ENCODE assay signal across 21 cellular contexts in genomic region chr2:88296209-88296608, GRCh38.
A peak's percentile ranks its signal among the peaks of the same experiment; 100 is the strongest.
DNase-seq lines count a peak whose midpoint lies in the region; ATAC-seq and TF ChIP-seq lines count a peak whose summit lies in the region.
"Had no signal": no experiment of that assay in that cellular context is flagged by ENCODE, and none has a peak within 500 bp of the region (broad histone marks: within the 10 kb centered on the region; RNA-seq: fewer than 3 reads in every experiment).

No MANE protein-coding gene starts in this region.

- H3K9me3 Mint-ChIP-seq in progenitor cell of endocrine pancreas (ENCODE audit: low read depth) (peaks cover 9% of the 10 kb centered on the region), T-cell (no peaks in the 10 kb centered on the region)
- H3K9me3 Mint-ChIP-seq: T-helper 1 cell treated with Interleukin-12 subunit alpha and Interleukin-12 subunit beta and Interleukin-4 antibody, amounts not matched to agents 30 μg/mL and 1 μg/mL, for 36 hours had no signal

- DNase-seq in progenitor cell of endocrine pancreas (ENCODE audit: low spot score, unreplicated experiment) = no peak
- no peak for DNase-seq in SIG-M5 treated with dmso at 0.1 percent for 504 hours (lab: John Stamatoyannopoulos, UW; ENCODE audit: unreplicated experiment)
- DNase-seq in germinal center (ENCODE audit: low spot score) = no peak
- no peak for DNase-seq in T-cell
- no peak for DNase-seq in GM19238 (ENCODE audit: insufficient read length, low spot score)
- DNase-seq: BE2C, DMS53, EL, GF-D8, KBM-7, NCI-H1092 treated with DMSO at 0.1 percent for 48 hours, NCI-H146, NCI-H2029 treated with DMSO at 0.1 percent for 48 hours, NCI-H226, NCI-H510A treated with DMSO at 0.1 percent for 48 hours, NCI-H774 had no signal

- CTCF ChIA-PET in T-cell (lab: Charles Lee) = no interaction called here

- H3K27me3 Mint-ChIP-seq in progenitor cell of endocrine pancreas = peaks cover 9% of the 10 kb centered on the region
- peaks cover 4 to 5% of the 10 kb centered on the region in 2 donors for H3K27me3 Mint-ChIP-seq in T-cell

- ATAC-seq in GM18867 (IDR thresholded peaks at IDR 0.05; ENCODE audit: unreplicated experiment) (peak; percentile 92), GM21619 (IDR thresholded peaks at IDR 0.05; ENCODE audit: unreplicated experiment) (peak; percentile 51), HG03432 (IDR thresholded peaks at IDR 0.05; ENCODE audit: unreplicated experiment) (peak; percentile 71), T-cell (replicated peaks in 1 of 4) (no peak)
- ATAC-seq: Right ventricle myocardium inferior had no signal

- no peak for TF ChIP-seq CTCF in progenitor cell of endocrine pancreas (IDR thresholded peaks at IDR 0.05; ENCODE audit: unreplicated experiment)

- H3K27ac Mint-ChIP-seq in progenitor cell of endocrine pancreas = peak overlapping the region; percentile 27
- no peak overlapping the region for H3K27ac Mint-ChIP-seq in T-cell
- H3K27ac Mint-ChIP-seq: T-helper 1 cell treated with Interleukin-12 subunit alpha and Interleukin-12 subunit beta and Interleukin-4 antibody, amounts not matched to agents 30 μg/mL and 1 μg/mL, for 36 hours had no signal

- no peak overlapping the region for H3K4me3 Mint-ChIP-seq in progenitor cell of endocrine pancreas (ENCODE audit: low read depth)
- no peak overlapping the region for H3K4me3 Mint-ChIP-seq in T-cell
- H3K4me3 Mint-ChIP-seq: T-helper 1 cell treated with Interleukin-12 subunit alpha and Interleukin-12 subunit beta and Interleukin-4 antibody, amounts not matched to agents 30 μg/mL and 1 μg/mL, for 36 hours had no signal

- H3K36me3 Mint-ChIP-seq in progenitor cell of endocrine pancreas (ENCODE audit: insufficient read depth) = no peaks in the 10 kb centered on the region
- H3K36me3 Mint-ChIP-seq in T-cell = no peaks in the 10 kb centered on the region

- H3K4me1 Mint-ChIP-seq in progenitor cell of endocrine pancreas (ENCODE audit: low read depth) (no peaks in the 10 kb centered on the region), T-cell (no peaks in the 10 kb centered on the region)

- POLR2A ChIA-PET in T-cell (lab: Charles Lee) = no interaction called here

Comparison
In these comparisons a context has a peak if more than half of its experiments do, and no peak if none do; other contexts are left out.
1. ATAC-seq: peak in GM18867 (single experiment), GM21619 (single experiment) and HG03432 (single experiment); none in T-cell (0 of 4).